ENCODE assay signal across 18 cellular contexts in the genomic region with DNA sequence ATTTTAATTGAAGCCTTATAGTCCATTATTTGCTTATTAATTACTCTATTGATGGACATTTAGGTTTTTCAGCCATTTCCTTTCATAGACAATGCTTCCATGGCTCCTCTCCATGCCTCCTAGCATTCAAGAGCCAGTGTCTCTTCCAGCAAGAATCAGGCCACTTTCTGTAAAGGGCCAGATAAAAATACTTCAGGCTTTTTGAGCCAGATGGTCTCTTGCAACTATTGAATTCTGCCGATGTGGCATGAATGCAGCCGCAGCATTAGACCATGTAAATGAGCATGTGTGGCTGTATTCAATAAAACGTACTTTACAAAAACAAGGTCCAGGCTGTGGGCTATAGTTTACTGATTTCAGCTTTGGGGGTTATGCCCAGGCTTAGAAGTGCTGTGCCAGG.
"Had no signal": no experiment of that assay in that cellular context is flagged by ENCODE, and none has a peak within 500 bp of the region (broad histone marks: within the 10 kb centered on the region; RNA-seq: fewer than 3 reads in every experiment).

No MANE protein-coding gene starts in this region.

- H3K27me3 Mint-ChIP-seq: dendritic cell treated with granulocyte-macrophage colony-stimulating factor and Interleukin-4, amounts not matched to agents 40 ng/mL and 50 ng/mL, for 4 days; stimulated activated naive B cell treated with anti-CD40 and anti-IgM and Interleukin-4, amounts not matched to agents 10 μg/mL and 1 μg/mL and 100 μg/mL, for 72 hours; stimulated activated naive CD8-positive, alpha-beta T cell treated with anti-CD3 and anti-CD28 coated beads, Interleukin-15, amount 100 ng/mL, for 72 hours had no signal

- H3K27ac Mint-ChIP-seq: dendritic cell treated with granulocyte-macrophage colony-stimulating factor and Interleukin-4, amounts not matched to agents 40 ng/mL and 50 ng/mL, for 4 days; endodermal cell; natural killer cell had no signal

- H3K9me3 Mint-ChIP-seq: dendritic cell treated with granulocyte-macrophage colony-stimulating factor and Interleukin-4, amounts not matched to agents 40 ng/mL and 50 ng/mL, for 4 days; natural killer cell; neural crest cell; stimulated activated naive B cell treated with anti-CD40 and anti-IgM and Interleukin-4, amounts not matched to agents 10 μg/mL and 1 μg/mL and 100 μg/mL, for 72 hours; stimulated activated naive CD8-positive, alpha-beta T cell treated with anti-CD3 and anti-CD28 coated beads, Interleukin-15, amount 100 ng/mL, for 72 hours had no signal

- ATAC-seq: gastrocnemius medialis; heart right ventricle; left lobe of liver; natural killer cell; stimulated activated naive B cell treated with anti-CD40 and anti-IgM and Interleukin-4, amounts not matched to agents 10 μg/mL and 1 μg/mL and 100 μg/mL, for 72 hours; stimulated activated naive CD8-positive, alpha-beta T cell treated with anti-CD3 and anti-CD28 coated beads, Interleukin-15, amount 100 ng/mL, for 72 hours had no signal

- H3K27ac ChIP-seq: gastrocnemius medialis, heart right ventricle, sigmoid colon had no signal

- H3K9me3 ChIP-seq: gastrocnemius medialis, heart right ventricle, sigmoid colon had no signal

- H3K4me1 Mint-ChIP-seq: endodermal cell, neural crest cell had no signal

- H3K4me3 Mint-ChIP-seq: dendritic cell treated with granulocyte-macrophage colony-stimulating factor and Interleukin-4, amounts not matched to agents 40 ng/mL and 50 ng/mL, for 4 days; endodermal cell; natural killer cell; neural crest cell; stimulated activated naive B cell treated with anti-CD40 and anti-IgM and Interleukin-4, amounts not matched to agents 10 μg/mL and 1 μg/mL and 100 μg/mL, for 72 hours; stimulated activated naive CD8-positive, alpha-beta T cell treated with anti-CD3 and anti-CD28 coated beads, Interleukin-15, amount 100 ng/mL, for 72 hours had no signal

- H3K4me3 ChIP-seq: gastrocnemius medialis, heart right ventricle, sigmoid colon, skin epidermis had no signal

- H3K27me3 ChIP-seq: gastrocnemius medialis, heart right ventricle, sigmoid colon had no signal

- DNase-seq: endodermal cell; erythroblast; gastrocnemius medialis; heart right ventricle; hypothalamus; islet precursor cell; mammary epithelial cell; natural killer cell; sigmoid colon; stimulated activated CD4-positive, alpha-beta T cell treated with anti-CD3 and anti-CD28 coated beads, Interleukin-2, amount 100 ng/mL, for 24 hours; stimulated activated CD4-positive, alpha-beta T cell treated with anti-CD3 and anti-CD28 coated beads, Interleukin-4, amount 100 ng/mL, for 4 hours; stimulated activated naive B cell treated with anti-CD40 and anti-IgM and Interleukin-4, amounts not matched to agents 10 μg/mL and 1 μg/mL and 100 μg/mL, for 72 hours; stimulated activated naive CD8-positive, alpha-beta T cell treated with anti-CD3 and anti-CD28 coated beads, Interleukin-15, amount 100 ng/mL, for 72 hours; trophoblast cell had no signal
